In the genomic region with DNA sequence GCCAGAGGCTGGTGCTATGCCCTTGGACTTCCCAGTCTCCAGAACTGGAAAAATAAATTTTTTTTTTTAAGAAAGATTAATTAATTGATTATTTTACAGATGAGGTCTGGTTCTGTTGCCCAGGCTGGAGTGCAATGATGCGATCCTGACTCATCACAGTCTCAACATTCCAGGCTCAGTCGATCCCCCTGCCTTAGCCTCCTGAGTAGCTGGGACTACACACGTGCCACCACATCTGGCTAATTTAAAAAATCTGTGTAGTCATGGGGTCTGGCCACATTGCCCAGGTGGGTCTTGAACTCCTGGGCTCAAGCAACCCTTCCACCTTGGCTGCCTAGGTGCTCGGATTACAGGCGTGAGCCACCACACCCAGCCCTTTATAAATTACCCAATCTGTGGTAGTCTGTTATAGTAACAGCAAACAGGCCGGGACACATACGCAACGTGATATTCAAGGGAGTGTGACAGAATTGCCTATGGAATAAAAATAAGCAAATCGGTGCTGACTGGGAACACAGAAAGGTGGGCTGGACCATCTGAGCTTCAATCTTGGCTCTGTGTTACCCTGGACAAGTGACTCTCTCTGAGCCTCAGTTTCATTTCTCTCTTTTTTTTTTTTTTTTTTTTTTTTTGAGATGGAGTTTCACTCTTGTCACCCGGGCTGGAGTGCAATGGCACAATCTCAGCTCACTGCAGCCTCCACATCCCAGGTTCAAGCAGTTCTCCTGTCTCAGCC, we compare ENCODE assay signal across 18 cellular contexts. TPM values are rescaled to one million over a fixed set of nuclear protein-coding genes. Genes with fewer than 3 reads are reported as not detected.
A peak's percentile ranks its signal among the peaks of the same experiment; 100 is the strongest.
DNase-seq lines count a peak whose midpoint lies in the region; ATAC-seq and TF ChIP-seq lines count a peak whose summit lies in the region.
"Had no signal": no experiment of that assay in that cellular context is flagged by ENCODE, and none has a peak within 500 bp of the region (broad histone marks: within the 10 kb centered on the region; RNA-seq: fewer than 3 reads in every experiment).

No MANE protein-coding gene starts in this region.

- WGBS in GM23248 (ENCODE audit: low coverage in 1 of 2, low lambda C conversion rate in 2 of 2, missing lambda C conversion rate in 2 of 2), 2 experiments: 69 to 70% methylated on average over 10 of the region's 10 CpGs

- no peaks in the 10 kb centered on the region for H4K20me1 ChIP-seq in GM23248 (ENCODE audit: insufficient read depth)

- H3K4me3 Mint-ChIP-seq in memory B cell: peak overlapping the region; percentile 46
- no peak overlapping the region for H3K4me3 Mint-ChIP-seq in activated CD4-positive, alpha-beta memory T cell treated with anti-CD3 and anti-CD28 coated beads, Interleukin-2, amount 10 ng/mL, durations not matched to agents 7 days and 5 days
- H3K4me3 Mint-ChIP-seq: activated naive CD8-positive, alpha-beta T cell treated with anti-CD3 and anti-CD28 coated beads, Interleukin-2, amount 50 U/mL, for 24 hours; CD14-positive monocyte; stimulated activated naive CD8-positive, alpha-beta T cell treated with anti-CD3 and anti-CD28 coated beads, Interleukin-15, amount 100 ng/mL, for 72 hours; T-helper 1 cell treated with Interleukin-12 subunit alpha and Interleukin-12 subunit beta and Interleukin-4 antibody, amounts not matched to agents 30 μg/mL and 1 μg/mL, for 36 hours had no signal

- H3K4me1 ChIP-seq in GM23248 (ENCODE audit: insufficient read depth): no peaks in the 10 kb centered on the region
- H3K4me1 ChIP-seq: Peyer's patch had no signal

- H3K27me3 Mint-ChIP-seq in memory B cell: peaks cover 8% of the 10 kb centered on the region
- no peaks in the 10 kb centered on the region for H3K27me3 Mint-ChIP-seq in activated CD4-positive, alpha-beta memory T cell treated with anti-CD3 and anti-CD28 coated beads, Interleukin-2, amount 10 ng/mL, durations not matched to agents 7 days and 5 days
- H3K27me3 Mint-ChIP-seq: activated naive CD8-positive, alpha-beta T cell treated with anti-CD3 and anti-CD28 coated beads, Interleukin-2, amount 50 U/mL, for 24 hours; stimulated activated naive CD8-positive, alpha-beta T cell treated with anti-CD3 and anti-CD28 coated beads, Interleukin-15, amount 100 ng/mL, for 72 hours had no signal

- no peak overlapping the region for H3K4me2 ChIP-seq in GM23248 (ENCODE audit: unreplicated experiment)

- H3K9me2 ChIP-seq in GM23248 (ENCODE audit: insufficient read depth): no peaks in the 10 kb centered on the region

- no peak overlapping the region for H2AFZ ChIP-seq in GM23248

- CTCF ChIA-PET in activated CD4-positive, alpha-beta memory T cell treated with anti-CD3 and anti-CD28 coated beads, Interleukin-2, amount 10 ng/mL, durations not matched to agents 7 days and 5 days (lab: Charles Lee): interaction anchor here (0.7 kb wide), 2 partner anchors 43 to 1895 kb away, joined by 3 read pairs; a partner anchor contains a TSS

- no peaks in the 10 kb centered on the region for H3K9me3 Mint-ChIP-seq in memory B cell
- H3K9me3 Mint-ChIP-seq in activated CD4-positive, alpha-beta memory T cell treated with anti-CD3 and anti-CD28 coated beads, Interleukin-2, amount 10 ng/mL, durations not matched to agents 7 days and 5 days: no peaks in the 10 kb centered on the region
- H3K9me3 Mint-ChIP-seq: activated naive CD8-positive, alpha-beta T cell treated with anti-CD3 and anti-CD28 coated beads, Interleukin-2, amount 50 U/mL, for 24 hours; stimulated activated naive CD8-positive, alpha-beta T cell treated with anti-CD3 and anti-CD28 coated beads, Interleukin-15, amount 100 ng/mL, for 72 hours; T-helper 1 cell treated with Interleukin-12 subunit alpha and Interleukin-12 subunit beta and Interleukin-4 antibody, amounts not matched to agents 30 μg/mL and 1 μg/mL, for 36 hours had no signal

- H3K27ac Mint-ChIP-seq in memory B cell: no peak overlapping the region
- H3K27ac Mint-ChIP-seq in activated CD4-positive, alpha-beta memory T cell treated with anti-CD3 and anti-CD28 coated beads, Interleukin-2, amount 10 ng/mL, durations not matched to agents 7 days and 5 days: no peak overlapping the region
- H3K27ac Mint-ChIP-seq: activated naive CD8-positive, alpha-beta T cell treated with anti-CD3 and anti-CD28 coated beads, Interleukin-2, amount 50 U/mL, for 24 hours; stimulated activated naive CD8-positive, alpha-beta T cell treated with anti-CD3 and anti-CD28 coated beads, Interleukin-15, amount 100 ng/mL, for 72 hours; T-helper 1 cell treated with Interleukin-12 subunit alpha and Interleukin-12 subunit beta and Interleukin-4 antibody, amounts not matched to agents 30 μg/mL and 1 μg/mL, for 36 hours had no signal

- H3K79me2 ChIP-seq in GM23248 (ENCODE audit: insufficient read depth): no peaks in the 10 kb centered on the region

- peaks cover 2% of the 10 kb centered on the region for H3K4me1 Mint-ChIP-seq in memory B cell
- H3K4me1 Mint-ChIP-seq in activated CD4-positive, alpha-beta memory T cell treated with anti-CD3 and anti-CD28 coated beads, Interleukin-2, amount 10 ng/mL, durations not matched to agents 7 days and 5 days: no peaks in the 10 kb centered on the region
- H3K4me1 Mint-ChIP-seq: activated naive CD8-positive, alpha-beta T cell treated with anti-CD3 and anti-CD28 coated beads, Interleukin-2, amount 50 U/mL, for 24 hours; CD14-positive monocyte; stimulated activated naive CD8-positive, alpha-beta T cell treated with anti-CD3 and anti-CD28 coated beads, Interleukin-15, amount 100 ng/mL, for 72 hours had no signal

- no peaks in the 10 kb centered on the region for H3F3A ChIP-seq in GM23248 (ENCODE audit: insufficient read depth)

- no peak overlapping the region for H3K9ac ChIP-seq in GM23248

- H3K9me3 ChIP-seq in GM23248 (ENCODE audit: low read depth): no peaks in the 10 kb centered on the region
- H3K9me3 ChIP-seq: Peyer's patch had no signal

- H3K36me3 Mint-ChIP-seq in memory B cell: no peaks in the 10 kb centered on the region
- no peaks in the 10 kb centered on the region for H3K36me3 Mint-ChIP-seq in activated CD4-positive, alpha-beta memory T cell treated with anti-CD3 and anti-CD28 coated beads, Interleukin-2, amount 10 ng/mL, durations not matched to agents 7 days and 5 days (ENCODE audit: low read depth)
- H3K36me3 Mint-ChIP-seq: CD14-positive monocyte had no signal

- H3K27me3 ChIP-seq in GM23248 (replicated peaks; ENCODE audit: insufficient read depth): no peaks in the 10 kb centered on the region
- H3K27me3 ChIP-seq in brain microvascular endothelial cell (replicated peaks): no peaks in the 10 kb centered on the region
- H3K27me3 ChIP-seq: Peyer's patch had no signal

- H3K27ac ChIP-seq in GM23248 (no peak overlapping the region), brain microvascular endothelial cell (peak overlapping the region; percentile 49)
- H3K27ac ChIP-seq: coronary artery, Peyer's patch had no signal

- POLR2A ChIA-PET in activated CD4-positive, alpha-beta memory T cell treated with anti-CD3 and anti-CD28 coated beads, Interleukin-2, amount 10 ng/mL, durations not matched to agents 7 days and 5 days (lab: Charles Lee): no interaction called here

- in situ Hi-C loops in GM23248 (cut with MboI): no loop called here
- in situ Hi-C loops in brain microvascular endothelial cell (cut with HindIII; ENCODE audit: low pct_ligation_motif_present, low sequenced_read_pairs): no loop called here

- ATAC-seq in memory B cell (ENCODE audit: low read depth) (no peak), GM21619 (IDR thresholded peaks at IDR 0.05; ENCODE audit: unreplicated experiment) (no peak)
- ATAC-seq: activated naive CD8-positive, alpha-beta T cell treated with anti-CD3 and anti-CD28 coated beads, Interleukin-2, amount 50 U/mL, for 24 hours; stimulated activated naive CD8-positive, alpha-beta T cell treated with anti-CD3 and anti-CD28 coated beads, Interleukin-15, amount 100 ng/mL, for 72 hours had no signal

- H3K36me3 ChIP-seq in GM23248 (ENCODE audit: low read depth) (no peaks in the 10 kb centered on the region), brain microvascular endothelial cell (replicated peaks) (no peaks in the 10 kb centered on the region)
- H3K36me3 ChIP-seq: Peyer's patch had no signal

- no peak for TF ChIP-seq CTCF in brain microvascular endothelial cell (IDR thresholded peaks at IDR 0.05; ENCODE audit: low read depth, low read length, missing control alignments)

- peak; percentile 65 for DNase-seq in GM23248
- peak; percentile 29 for DNase-seq in MV-4-11 (lab: John Stamatoyannopoulos, UW)
- DNase-seq in brain microvascular endothelial cell: peak; percentile 71
- DNase-seq in memory B cell (ENCODE audit: low spot score in 2 of 2): no peak
- DNase-seq in activated CD4-positive, alpha-beta memory T cell treated with anti-CD3 and anti-CD28 coated beads, Interleukin-2, amount 10 ng/mL, durations not matched to agents 7 days and 5 days: no peak
- DNase-seq in stimulated activated CD8-positive, alpha-beta memory T cell treated with anti-CD3 and anti-CD28 coated beads, Interleukin-4, amount 100 ng/mL, for 48 hours: no peak
- DNase-seq in NCI-H345 (lab: John Stamatoyannopoulos, UW): no peak
- DNase-seq: activated CD4-positive, CD25-positive, alpha-beta regulatory T cell treated with anti-CD3 and anti-CD28 coated beads, Interleukin-2, amount 50 U/mL, for 72 hours; activated naive CD8-positive, alpha-beta T cell treated with anti-CD3 and anti-CD28 coated beads, Interleukin-2, amount 50 U/mL, for 24 hours; activated T-cell treated with anti-CD3 and anti-CD28 coated beads, Interleukin-2, amount 50 U/mL, for 1 hour; DMS79 treated with DMSO at 0.1 percent for 48 hours; NCI-H2227 treated with DMSO at 0.1 percent for 48 hours; Peyer's patch; stimulated activated naive CD8-positive, alpha-beta T cell treated with anti-CD3 and anti-CD28 coated beads, Interleukin-15, amount 100 ng/mL, for 72 hours had no signal

- no peak overlapping the region for H3K4me3 ChIP-seq in GM23248
- no peak overlapping the region for H3K4me3 ChIP-seq in brain microvascular endothelial cell (ENCODE audit: low read depth, low read length)
- H3K4me3 ChIP-seq: coronary artery, Peyer's patch had no signal

RNA-seq across cellular contexts. Expression of a gene that starts 42.8 kb away (rescaled TPM):
- total RNA-seq in GM23248 (2014; rRNA removed; shearing (Covaris generic)): 95.4 and 102 TPM in 2 replicates
- polyA plus RNA-seq in GM23248 (2016; fragmentation: Nextera tagmentation; extraction: Ambion mirVana): 124 and 134 TPM in 2 replicates
- 10 to 100 TPM; 96.0 to 97.0 TPM for total RNA-seq in activated CD4-positive, alpha-beta memory T cell treated with anti-CD3 and anti-CD28 coated beads, Interleukin-2, amount 10 ng/mL, durations not matched to agents 7 days and 5 days

RNA-seq across cellular contexts. Expression of a gene that starts 50.2 kb away (rescaled TPM):
- total RNA-seq in GM23248 (2014; rRNA removed; shearing (Covaris generic)): 392 and 413 TPM in 2 replicates
- polyA plus RNA-seq in GM23248 (2016; fragmentation: Nextera tagmentation; extraction: Ambion mirVana): 605 and 606 TPM in 2 replicates
- total RNA-seq in activated CD4-positive, alpha-beta memory T cell treated with anti-CD3 and anti-CD28 coated beads, Interleukin-2, amount 10 ng/mL, durations not matched to agents 7 days and 5 days: 100 to 1,000 TPM; 339 to 372 TPM

RNA-seq across cellular contexts. Expression of a gene that starts 58.4 kb away (rescaled TPM):
- total RNA-seq in GM23248 (2014; rRNA removed; shearing (Covaris generic)): 11.6 and 26.2 TPM in 2 replicates
- polyA plus RNA-seq in GM23248 (2016; fragmentation: Nextera tagmentation; extraction: Ambion mirVana): 8.9 and 9.4 TPM in 2 replicates
- 10 to 100 TPM in 1 of 2 experiments, 1 to 10 TPM in 1; 9.7 to 10.5 TPM for total RNA-seq in activated CD4-positive, alpha-beta memory T cell treated with anti-CD3 and anti-CD28 coated beads, Interleukin-2, amount 10 ng/mL, durations not matched to agents 7 days and 5 days
- polyA plus RNA-seq: CD14-positive monocyte had no signal

RNA-seq across cellular contexts. Expression of a gene that starts 59.1 kb away (rescaled TPM):
- total RNA-seq in GM23248 (2014; rRNA removed; shearing (Covaris generic)): 21.9 and 29.8 TPM in 2 replicates
- 27.1 and 28.5 TPM in 2 replicates for polyA plus RNA-seq in GM23248 (2016; fragmentation: Nextera tagmentation; extraction: Ambion mirVana)
- 10 to 100 TPM; 18.3 to 20.6 TPM for total RNA-seq in activated CD4-positive, alpha-beta memory T cell treated with anti-CD3 and anti-CD28 coated beads, Interleukin-2, amount 10 ng/mL, durations not matched to agents 7 days and 5 days

Comparison
In these comparisons a context has a peak if more than half of its experiments do, and no peak if none do; other contexts are left out.
1. DNase-seq: peak in GM23248 (single experiment), MV-4-11 (single experiment) and brain microvascular endothelial cell (single experiment); none in memory B cell (0 of 2), activated CD4-positive, alpha-beta memory T cell treated with anti-CD3 and anti-CD28 coated beads, Interleukin-2, amount 10 ng/mL, durations not matched to agents 7 days and 5 days (single experiment), stimulated activated CD8-positive, alpha-beta memory T cell treated with anti-CD3 and anti-CD28 coated beads, Interleukin-4, amount 100 ng/mL, for 48 hours (single experiment) and NCI-H345 (single experiment).